ENCODE assay signal across 19 cellular contexts in genomic region chr5:171990713-171991015, GRCh38.
"Had no signal": no experiment of that assay in that cellular context is flagged by ENCODE, and none has a peak within 500 bp of the region (broad histone marks: within the 10 kb centered on the region; RNA-seq: fewer than 3 reads in every experiment).

No MANE protein-coding gene starts in this region.

- ATAC-seq: activated CD4-positive, CD25-positive, alpha-beta regulatory T cell treated with anti-CD3 and anti-CD28 coated beads, Interleukin-2, amount 50 U/mL, for 24 hours; gastroesophageal sphincter; naive thymus-derived CD4-positive, alpha-beta T cell; right cardiac atrium had no signal

- H3K9me3 Mint-ChIP-seq: naive thymus-derived CD4-positive, alpha-beta T cell; neural progenitor cell; stimulated activated naive CD8-positive, alpha-beta T cell treated with anti-CD3 and anti-CD28 coated beads, Interleukin-15, Interleukin-2, amounts not matched to agents 100 ng/mL and 50 ng/mL, for 24 hours had no signal

- H3K9ac ChIP-seq: neural progenitor cell had no signal

- H3K27ac Mint-ChIP-seq: activated naive CD8-positive, alpha-beta T cell; neural progenitor cell had no signal

- H3K9me3 ChIP-seq: gastroesophageal sphincter, ovary, psoas muscle, suprapubic skin, transverse colon had no signal

- H3K4me3 ChIP-seq: gastroesophageal sphincter, neural progenitor cell, ovary, psoas muscle, suprapubic skin, transverse colon had no signal

- H3K4me3 Mint-ChIP-seq: activated naive CD8-positive, alpha-beta T cell; naive thymus-derived CD4-positive, alpha-beta T cell; neural progenitor cell; stimulated activated naive CD8-positive, alpha-beta T cell treated with anti-CD3 and anti-CD28 coated beads, Interleukin-15, Interleukin-2, amounts not matched to agents 100 ng/mL and 50 ng/mL, for 24 hours had no signal

- H3K4me2 ChIP-seq: neural progenitor cell had no signal

- H3K27me3 ChIP-seq: gastroesophageal sphincter, neural progenitor cell, ovary, suprapubic skin, transverse colon had no signal

- DNase-seq: activated CD4-positive, alpha-beta T cell treated with anti-CD3 and anti-CD28 coated beads, Interleukin-2, amount 50 U/mL, for 1 hour; activated CD8-positive, alpha-beta memory T cell treated with anti-CD3 and anti-CD28 coated beads for 24 hours; activated CD8-positive, alpha-beta memory T cell treated with anti-CD3 and anti-CD28 coated beads, Interleukin-2, amount 50 U/mL, for 48 hours; amniotic stem cell; mesenchymal stem cell; naive thymus-derived CD4-positive, alpha-beta T cell; ovary; psoas muscle; right cardiac atrium; stimulated activated CD4-positive, alpha-beta T cell treated with anti-CD3 and anti-CD28 coated beads, Interleukin-2, amount 100 ng/mL, for 24 hours; T-helper 1 cell; T1000; transverse colon had no signal

- H3K27me3 Mint-ChIP-seq: activated naive CD8-positive, alpha-beta T cell; naive thymus-derived CD4-positive, alpha-beta T cell; stimulated activated naive CD8-positive, alpha-beta T cell treated with anti-CD3 and anti-CD28 coated beads, Interleukin-15, Interleukin-2, amounts not matched to agents 100 ng/mL and 50 ng/mL, for 24 hours had no signal

- H2AFZ ChIP-seq: neural progenitor cell had no signal

- H3K4me1 ChIP-seq: neural progenitor cell had no signal

- H3K27ac ChIP-seq: gastroesophageal sphincter, neural progenitor cell, ovary, psoas muscle, suprapubic skin, transverse colon had no signal

- H3K36me3 ChIP-seq: neural progenitor cell, ovary, transverse colon had no signal
